ENCODE assay signal across 8 cellular contexts in genomic region chr20:34871966-34872603, GRCh38. TPM values are rescaled to one million over a fixed set of nuclear protein-coding genes. Genes with fewer than 3 reads are reported as not detected.
A peak's percentile ranks its signal among the peaks of the same experiment; 100 is the strongest.
DNase-seq lines count a peak whose midpoint lies in the region; ATAC-seq and TF ChIP-seq lines count a peak whose summit lies in the region.

No MANE protein-coding gene starts in this region.

- H3K4me3 ChIP-seq in PC-3 (ENCODE audit: low read length) (peak overlapping the region; percentile 61), esophagus squamous epithelium (peak overlapping the region; percentile 52 to 89 (median 64))

- CTCF ChIA-PET in PC-3 (lab: Charles Lee), result interaction anchor here (0.9 to 1.2 kb wide), 2 partner anchors 8 to 84 kb away, joined by 4 to 7 read pairs; partner anchors contain the start of genes GSS and MYH7B

- ATAC-seq in PC-3, result no peak

- no peaks in the 10 kb centered on the region for H4K20me1 ChIP-seq in PC-3 (ENCODE audit: low read length)

- H3K27me3 ChIP-seq in PC-3 (ENCODE audit: low read length) (no peaks in the 10 kb centered on the region), esophagus squamous epithelium (no peaks in the 10 kb centered on the region)

- 49 to 64% methylated on average over 6 to 7 of the region's 10 CpGs for WGBS in esophagus squamous epithelium, 2 donors

- TSS peak; percentile 37 for BruUV-seq in PC-3 (replicated peaks; lab: Mats Ljungman, UMichigan)

- no peaks in the 10 kb centered on the region for H3F3A ChIP-seq in PC-3 (ENCODE audit: low read length, unreplicated experiment)

- H3K9ac ChIP-seq in PC-3 (ENCODE audit: low read length), result no peak overlapping the region

- H3K9me3 ChIP-seq in PC-3 (ENCODE audit: low read length) (no peaks in the 10 kb centered on the region), esophagus squamous epithelium (no peaks in the 10 kb centered on the region)

- peaks cover 5% of the 10 kb centered on the region for H3K79me2 ChIP-seq in PC-3 (ENCODE audit: low read length)

- no peak overlapping the region for H3K27ac ChIP-seq in PC-3 (ENCODE audit: low read length)
- peak overlapping the region; percentile 31 to 79 (median 72) for H3K27ac ChIP-seq in esophagus squamous epithelium

- H3K9me2 ChIP-seq in PC-3 (replicated peaks; ENCODE audit: low read length), result no peaks in the 10 kb centered on the region

- TF ChIP-seq POLR2A in esophagus squamous epithelium (IDR thresholded peaks at IDR 0.05), result no peak

- H3K36me3 ChIP-seq in PC-3 (ENCODE audit: low read depth, low read length) (no peaks in the 10 kb centered on the region), esophagus squamous epithelium (no peaks in the 10 kb centered on the region)

- intact Hi-C loops in PC-3 (cut with micrococcal nuclease) (loop anchor here (5.0 kb wide), 1 partner anchor 220 kb away; the partner anchor contains the start of gene TRPC4AP), esophagus squamous epithelium (cut with DNase I) (loop anchor here (5.0 to 10.0 kb wide), 2 partner anchors 85 to 223 kb away; partner anchors contain the start of genes GSS, MYH7B and TRPC4AP)

- DNase-seq in ELR (ENCODE audit: low read depth), result peak; percentile 29
- DNase-seq in PC-3, result no peak
- DNase-seq in esophagus squamous epithelium (lab: John Stamatoyannopoulos, UW), result no peak
- DNase-seq in pons (ENCODE audit: low spot score), result peak; percentile 25
- no peak for DNase-seq in germinal center (ENCODE audit: low spot score)
- DNase-seq in stimulated activated CD4-positive, alpha-beta T cell treated with anti-CD3 and anti-CD28 coated beads, Interleukin-4, amount 100 ng/mL, for 4 hours, result no peak
- no peak for DNase-seq in NOMO-1 treated with dmso at 0.1 percent for 144 hours (lab: John Stamatoyannopoulos, UW; ENCODE audit: unreplicated experiment)
- DNase-seq in retina, result no peak

- H2AFZ ChIP-seq in PC-3 (ENCODE audit: low read length), result peak overlapping the region; percentile 85

- TF ChIP-seq CTCF in PC-3 (conservative IDR thresholded peaks at IDR 0.05; ENCODE audit: low read depth, low read length), result no peak
- no peak for TF ChIP-seq CTCF in esophagus squamous epithelium (IDR thresholded peaks at IDR 0.05)

- peak overlapping the region; percentile 92 for H3K4me2 ChIP-seq in PC-3 (ENCODE audit: low read length)

- POLR2A ChIA-PET in PC-3 (lab: Charles Lee; ENCODE audit: unreplicated experiment), result no interaction called here

- H3K4me1 ChIP-seq in PC-3 (ENCODE audit: insufficient read depth, low read length) (peaks cover 14% of the 10 kb centered on the region), esophagus squamous epithelium (peaks cover 12 to 55% (median 29%) of the 10 kb centered on the region in 3 donors)

RNA-seq across cellular contexts. Expression of gene GGT7, which starts 0.6 kb away (rescaled TPM):
- 1.5 and 3.2 TPM in 2 replicates for total RNA-seq in PC-3 (2014; rRNA removed)
- 1 to 10 TPM; 1.8 to 8.2 (median 5.1) TPM for total RNA-seq in esophagus squamous epithelium

RNA-seq across cellular contexts. Expression of gene ACSS2, which starts 4.3 kb away (rescaled TPM):
- total RNA-seq in PC-3 (2014; rRNA removed), result 78.9 and 125 TPM in 2 replicates
- total RNA-seq in esophagus squamous epithelium, result 10 to 100 TPM; 29.5 to 69.1 (median 43.6) TPM

RNA-seq across cellular contexts. Expression of gene NCOA6, which starts 46.6 kb away (rescaled TPM):
- total RNA-seq in PC-3 (2014; rRNA removed) (9.8 and 10.2 TPM in 2 replicates), esophagus squamous epithelium (10 to 100 TPM; 11.6 to 21.8 (median 18.1) TPM)

Comparison
In these comparisons a context has a peak if more than half of its experiments do, and no peak if none do; other contexts are left out.
1. DNase-seq: peak in ELR (single experiment) and pons (single experiment); none in PC-3 (single experiment), esophagus squamous epithelium (single experiment), germinal center (single experiment), stimulated activated CD4-positive, alpha-beta T cell treated with anti-CD3 and anti-CD28 coated beads, Interleukin-4, amount 100 ng/mL, for 4 hours (0 of 2), NOMO-1 treated with dmso at 0.1 percent for 144 hours (single experiment) and retina (single experiment).